In the genomic region with DNA sequence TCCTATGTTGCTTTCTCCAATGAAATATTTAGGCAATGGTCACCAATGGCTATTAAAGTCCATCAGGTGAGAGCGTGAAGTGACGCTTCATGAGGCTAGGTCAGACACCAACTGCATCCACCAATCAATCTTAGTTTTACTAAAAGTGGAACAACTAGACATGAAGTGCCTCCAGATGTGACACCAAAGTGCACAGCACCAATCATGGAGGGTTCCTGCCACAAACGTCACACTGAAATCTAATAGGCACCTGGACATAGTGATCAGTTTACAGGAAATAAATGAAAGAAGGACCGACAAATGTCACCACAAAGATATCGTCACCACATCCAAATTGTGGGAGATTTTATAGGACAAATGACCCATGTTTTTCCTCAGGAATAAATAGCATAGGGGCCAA, we compare ENCODE assay signal across 1 cellular context.
TF ChIP-seq lines count a peak whose summit lies in the region.

No MANE protein-coding gene starts in this region.

TF ChIP-seq in K562, 482 proteins besides CTCF, POLR2A, EP300 and RAD21 (continued from another document):
- TF ChIP-seq, protein P1, sequence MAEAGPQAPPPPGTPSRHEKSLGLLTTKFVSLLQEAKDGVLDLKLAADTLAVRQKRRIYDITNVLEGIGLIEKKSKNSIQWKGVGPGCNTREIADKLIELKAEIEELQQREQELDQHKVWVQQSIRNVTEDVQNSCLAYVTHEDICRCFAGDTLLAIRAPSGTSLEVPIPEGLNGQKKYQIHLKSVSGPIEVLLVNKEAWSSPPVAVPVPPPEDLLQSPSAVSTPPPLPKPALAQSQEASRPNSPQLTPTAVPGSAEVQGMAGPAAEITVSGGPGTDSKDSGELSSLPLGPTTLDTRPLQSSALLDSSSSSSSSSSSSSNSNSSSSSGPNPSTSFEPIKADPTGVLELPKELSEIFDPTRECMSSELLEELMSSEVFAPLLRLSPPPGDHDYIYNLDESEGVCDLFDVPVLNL (CRISPR knock-in tag; IDR thresholded peaks at IDR 0.05; ENCODE audit: low read depth): no peak
- TF ChIP-seq MIER1 (IDR thresholded peaks at IDR 0.05; ENCODE audit: low read depth) (no peak), PHTF2 (CRISPR knock-in tag; IDR thresholded peaks at IDR 0.05) (no peak), GATAD2A (IDR thresholded peaks at IDR 0.05) (no peak), ZNF253 (CRISPR knock-in tag; conservative IDR thresholded peaks at IDR 0.05) (no peak), ATF7 (IDR thresholded peaks at IDR 0.05) (no peak), AFF1 (IDR thresholded peaks at IDR 0.05; ENCODE audit: low read depth in 1 of 2, partially characterized antibody in 2 of 2) (no peak), SMAD2 (IDR thresholded peaks at IDR 0.05; ENCODE audit: low read depth, low read length) (no peak), DDX20 (tag; IDR thresholded peaks at IDR 0.05; ENCODE audit: low read depth) (no peak), ZNF239 (CRISPR knock-in tag; IDR thresholded peaks at IDR 0.05) (no peak), ZNF699 (CRISPR knock-in tag; IDR thresholded peaks at IDR 0.05; ENCODE audit: insufficient replicate concordance) (no peak), ZBED1 (IDR thresholded peaks at IDR 0.05) (no peak)
